ENCODE assay signal across 8 cellular contexts in the genomic region with DNA sequence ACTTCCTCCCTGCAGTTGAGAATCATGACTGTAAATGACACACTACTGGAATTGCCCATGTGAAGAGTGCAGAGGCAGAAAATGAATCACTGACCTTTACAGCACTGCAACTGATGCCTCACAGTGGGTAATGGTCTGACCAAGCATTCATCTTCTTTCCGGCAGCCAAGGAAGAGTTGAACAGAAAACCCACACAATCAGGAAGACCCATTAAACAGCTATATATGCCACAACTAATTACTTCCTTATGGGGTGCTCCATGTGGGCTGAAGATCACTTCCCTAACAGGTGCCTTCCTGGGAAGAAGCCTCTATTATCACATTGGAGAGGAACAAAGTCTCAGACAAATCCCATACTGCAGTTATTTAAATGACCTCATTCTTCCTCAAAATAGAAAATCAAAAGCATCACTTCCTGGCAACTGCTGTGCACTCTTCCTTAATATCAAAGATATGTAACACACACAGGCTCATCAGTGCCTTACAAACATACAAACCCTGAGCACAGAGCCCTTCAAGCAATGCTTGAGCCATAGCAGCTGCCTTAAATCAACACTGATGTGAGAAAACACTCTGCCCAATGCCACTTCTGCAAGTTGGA. TPM values are rescaled to one million over a fixed set of nuclear protein-coding genes. Genes with fewer than 3 reads are reported as not detected.
A peak's percentile ranks its signal among the peaks of the same experiment; 100 is the strongest.
DNase-seq lines count a peak whose midpoint lies in the region; ATAC-seq lines count a peak whose summit lies in the region.

No MANE protein-coding gene starts in this region.

- POLR2A ChIA-PET in activated CD4-positive, alpha-beta memory T cell treated with anti-CD3 and anti-CD28 coated beads for 36 hours (lab: Charles Lee) = interaction anchor here (2.0 kb wide), 1 partner anchor 14 kb away, joined by 13 read pairs; no protein-coding TSS in a partner anchor
- POLR2A ChIA-PET in activated CD4-positive, alpha-beta memory T cell treated with anti-CD3 and anti-CD28 coated beads, Interleukin-2, amount 10 ng/mL, durations not matched to agents 7 days and 5 days (lab: Charles Lee) = interaction anchor here (0.7 kb wide), 1 partner anchor 13 kb away, joined by 4 read pairs; no protein-coding TSS in a partner anchor

- H3K4me1 Mint-ChIP-seq in activated CD4-positive, alpha-beta memory T cell treated with anti-CD3 and anti-CD28 coated beads for 36 hours (ENCODE audit: low read depth) = peaks cover 38% of the 10 kb centered on the region
- peaks cover 23% of the 10 kb centered on the region for H3K4me1 Mint-ChIP-seq in activated CD4-positive, alpha-beta memory T cell treated with anti-CD3 and anti-CD28 coated beads, Interleukin-2, amount 10 ng/mL, durations not matched to agents 7 days and 5 days
- H3K4me1 Mint-ChIP-seq in T-helper 1 cell treated with Interleukin-12 subunit alpha and Interleukin-12 subunit beta and Interleukin-4 antibody, amounts not matched to agents 30 μg/mL and 1 μg/mL, for 36 hours (ENCODE audit: low read depth) = peaks cover 35% of the 10 kb centered on the region

- peak overlapping the region; percentile 82 for H3K27ac Mint-ChIP-seq in activated CD4-positive, alpha-beta memory T cell treated with anti-CD3 and anti-CD28 coated beads for 36 hours
- no peak overlapping the region for H3K27ac Mint-ChIP-seq in activated CD4-positive, alpha-beta memory T cell treated with anti-CD3 and anti-CD28 coated beads, Interleukin-2, amount 10 ng/mL, durations not matched to agents 7 days and 5 days
- H3K27ac Mint-ChIP-seq in T-helper 1 cell treated with Interleukin-12 subunit alpha and Interleukin-12 subunit beta and Interleukin-4 antibody, amounts not matched to agents 30 μg/mL and 1 μg/mL, for 36 hours = peak overlapping the region; percentile 88

- CTCF ChIA-PET in activated CD4-positive, alpha-beta memory T cell treated with anti-CD3 and anti-CD28 coated beads for 36 hours (lab: Charles Lee) = interaction anchor here (1.0 to 1.5 kb wide), 4 partner anchors 13 to 52 kb away, joined by 3 to 5 read pairs (median 3); no protein-coding TSS in a partner anchor
- CTCF ChIA-PET in activated CD4-positive, alpha-beta memory T cell treated with anti-CD3 and anti-CD28 coated beads, Interleukin-2, amount 10 ng/mL, durations not matched to agents 7 days and 5 days (lab: Charles Lee) = no interaction called here

- peaks cover 1% of the 10 kb centered on the region for H3K36me3 Mint-ChIP-seq in activated CD4-positive, alpha-beta memory T cell treated with anti-CD3 and anti-CD28 coated beads for 36 hours
- peaks cover 10% of the 10 kb centered on the region for H3K36me3 Mint-ChIP-seq in activated CD4-positive, alpha-beta memory T cell treated with anti-CD3 and anti-CD28 coated beads, Interleukin-2, amount 10 ng/mL, durations not matched to agents 7 days and 5 days (ENCODE audit: low read depth)
- peaks cover 14% of the 10 kb centered on the region for H3K36me3 Mint-ChIP-seq in T-helper 1 cell treated with Interleukin-12 subunit alpha and Interleukin-12 subunit beta and Interleukin-4 antibody, amounts not matched to agents 30 μg/mL and 1 μg/mL, for 36 hours (ENCODE audit: low read depth)

- peaks cover 5% of the 10 kb centered on the region for H3K9me3 Mint-ChIP-seq in activated CD4-positive, alpha-beta memory T cell treated with anti-CD3 and anti-CD28 coated beads for 36 hours
- H3K9me3 Mint-ChIP-seq in activated CD4-positive, alpha-beta memory T cell treated with anti-CD3 and anti-CD28 coated beads, Interleukin-2, amount 10 ng/mL, durations not matched to agents 7 days and 5 days = peaks cover 7% of the 10 kb centered on the region
- peaks cover 10% of the 10 kb centered on the region for H3K9me3 Mint-ChIP-seq in T-helper 1 cell treated with Interleukin-12 subunit alpha and Interleukin-12 subunit beta and Interleukin-4 antibody, amounts not matched to agents 30 μg/mL and 1 μg/mL, for 36 hours

- H3K4me3 Mint-ChIP-seq in activated CD4-positive, alpha-beta memory T cell treated with anti-CD3 and anti-CD28 coated beads for 36 hours = peak overlapping the region; percentile 54
- no peak overlapping the region for H3K4me3 Mint-ChIP-seq in activated CD4-positive, alpha-beta memory T cell treated with anti-CD3 and anti-CD28 coated beads, Interleukin-2, amount 10 ng/mL, durations not matched to agents 7 days and 5 days
- peak overlapping the region; percentile 18 for H3K4me3 Mint-ChIP-seq in T-helper 1 cell treated with Interleukin-12 subunit alpha and Interleukin-12 subunit beta and Interleukin-4 antibody, amounts not matched to agents 30 μg/mL and 1 μg/mL, for 36 hours

- intact Hi-C loops in activated CD4-positive, alpha-beta memory T cell treated with anti-CD3 and anti-CD28 coated beads for 36 hours (cut with micrococcal nuclease) = loop anchor here (1.0 kb wide), 3 partner anchors 13 to 46 kb away; a partner anchor contains a TSS

- peaks cover 5% of the 10 kb centered on the region for H3K27me3 Mint-ChIP-seq in activated CD4-positive, alpha-beta memory T cell treated with anti-CD3 and anti-CD28 coated beads for 36 hours
- H3K27me3 Mint-ChIP-seq in activated CD4-positive, alpha-beta memory T cell treated with anti-CD3 and anti-CD28 coated beads, Interleukin-2, amount 10 ng/mL, durations not matched to agents 7 days and 5 days = peaks cover under 1% of the 10 kb centered on the region
- no peaks in the 10 kb centered on the region for H3K27me3 Mint-ChIP-seq in T-helper 1 cell treated with Interleukin-12 subunit alpha and Interleukin-12 subunit beta and Interleukin-4 antibody, amounts not matched to agents 30 μg/mL and 1 μg/mL, for 36 hours (ENCODE audit: low read depth)

- peak; percentile 68 for DNase-seq in activated CD4-positive, alpha-beta memory T cell treated with anti-CD3 and anti-CD28 coated beads for 36 hours
- DNase-seq in activated CD4-positive, alpha-beta memory T cell treated with anti-CD3 and anti-CD28 coated beads, Interleukin-2, amount 10 ng/mL, durations not matched to agents 7 days and 5 days = no peak
- peak; percentile 86 for DNase-seq in kidney tubule cell (ENCODE audit: low spot score)
- no peak for DNase-seq in COLO829 (ENCODE audit: low spot score)
- DNase-seq in islet precursor cell = no peak

- ATAC-seq in HG02981 (IDR thresholded peaks at IDR 0.05; ENCODE audit: unreplicated experiment) (peak; percentile 73), HG03521 (IDR thresholded peaks at IDR 0.05; ENCODE audit: unreplicated experiment) (no peak)

RNA-seq across cellular contexts. Expression of a gene that starts 45.8 kb away (rescaled TPM):
- under 1 TPM; 0.73 to 0.74 TPM for total RNA-seq in activated CD4-positive, alpha-beta memory T cell treated with anti-CD3 and anti-CD28 coated beads for 36 hours
- not detected for total RNA-seq in activated CD4-positive, alpha-beta memory T cell treated with anti-CD3 and anti-CD28 coated beads, Interleukin-2, amount 10 ng/mL, durations not matched to agents 7 days and 5 days

Comparison
In these comparisons a context has a peak if more than half of its experiments do, and no peak if none do; other contexts are left out.
1. DNase-seq: peak in activated CD4-positive, alpha-beta memory T cell treated with anti-CD3 and anti-CD28 coated beads for 36 hours (single experiment) and kidney tubule cell (single experiment); none in activated CD4-positive, alpha-beta memory T cell treated with anti-CD3 and anti-CD28 coated beads, Interleukin-2, amount 10 ng/mL, durations not matched to agents 7 days and 5 days (single experiment), COLO829 (single experiment) and islet precursor cell (single experiment).